Comparison of ENCODE assay signal across 18 cellular contexts in genomic region chr7:30853576-30853975, GRCh38. TPM values are rescaled to one million over a fixed set of nuclear protein-coding genes. Genes with fewer than 3 reads are reported as not detected.
DNase-seq lines count a peak whose midpoint lies in the region; ATAC-seq and TF ChIP-seq lines count a peak whose summit lies in the region.
"Had no signal": no experiment of that assay in that cellular context is flagged by ENCODE, and none has a peak within 500 bp of the region (broad histone marks: within the 10 kb centered on the region; RNA-seq: fewer than 3 reads in every experiment).

No MANE protein-coding gene starts in this region.

- H3K27me3 ChIP-seq in esophagus squamous epithelium (no peaks in the 10 kb centered on the region), neural progenitor cell (no peaks in the 10 kb centered on the region), transverse colon (no peaks in the 10 kb centered on the region)

- H2AFZ ChIP-seq in neural progenitor cell (replicated peaks), result no peak overlapping the region
- H2AFZ ChIP-seq: GM23338, PC-9 had no signal

- intact Hi-C loops in esophagus squamous epithelium (cut with DNase I) (no loop called here), transverse colon (cut with DNase I; ENCODE audit: low total_unique reads) (no loop called here)

- H3K9me3 ChIP-seq in esophagus squamous epithelium (no peaks in the 10 kb centered on the region), neural progenitor cell (ENCODE audit: low read depth) (no peaks in the 10 kb centered on the region), transverse colon (no peaks in the 10 kb centered on the region)

- no peaks in the 10 kb centered on the region for H3K36me3 Mint-ChIP-seq in neural progenitor cell

- no peak for TF ChIP-seq EP300 in transverse colon (IDR thresholded peaks at IDR 0.05; ENCODE audit: low read depth)

- H3K9me3 Mint-ChIP-seq in neural progenitor cell, result no peaks in the 10 kb centered on the region
- H3K9me3 Mint-ChIP-seq: GM23338 had no signal

- H3K4me1 ChIP-seq in esophagus squamous epithelium (peaks cover 0 to 42% (median 5%) of the 10 kb centered on the region in 3 donors), neural progenitor cell (peaks cover 21% of the 10 kb centered on the region), transverse colon (peaks cover 0 to 19% (median 2%) of the 10 kb centered on the region in 4 donors)

- no peaks in the 10 kb centered on the region for H4K20me1 ChIP-seq in neural progenitor cell (ENCODE audit: low read depth)

- no peak for ATAC-seq in HG03571 (IDR thresholded peaks at IDR 0.05; ENCODE audit: unreplicated experiment)
- ATAC-seq: GM12878 had no signal

- peaks cover 2% of the 10 kb centered on the region for H3K27me3 Mint-ChIP-seq in neural progenitor cell (ENCODE audit: insufficient read depth, low read depth)
- H3K27me3 Mint-ChIP-seq: CD4-positive, CD25-positive, alpha-beta regulatory T cell had no signal

- peak overlapping the region; percentile 68 to 89 (median 83) for H3K27ac ChIP-seq in esophagus squamous epithelium
- no peak overlapping the region for H3K27ac ChIP-seq in neural progenitor cell
- peak overlapping the region in 3 of 4 donors; percentile 71 to 84 (median 84) for H3K27ac ChIP-seq in transverse colon
- H3K27ac ChIP-seq: PC-9 had no signal

- peaks cover 26% of the 10 kb centered on the region for H3K4me1 Mint-ChIP-seq in neural progenitor cell
- H3K4me1 Mint-ChIP-seq: CD4-positive, CD25-positive, alpha-beta regulatory T cell had no signal

- H3K36me3 ChIP-seq in esophagus squamous epithelium, result no peaks in the 10 kb centered on the region
- H3K36me3 ChIP-seq in neural progenitor cell, result no peaks in the 10 kb centered on the region
- H3K36me3 ChIP-seq in transverse colon, result no peaks in the 10 kb centered on the region

- no peaks in the 10 kb centered on the region for H3F3A ChIP-seq in neural progenitor cell (ENCODE audit: low read depth)

- H3K79me2 ChIP-seq in neural progenitor cell (ENCODE audit: low read depth), result no peaks in the 10 kb centered on the region

- peak; percentile 43 for DNase-seq in dermis blood vessel endothelial cell
- no peak for DNase-seq in esophagus squamous epithelium (lab: John Stamatoyannopoulos, UW)
- no peak for DNase-seq in neural progenitor cell (ENCODE audit: low spot score)
- no peak for DNase-seq in transverse colon
- DNase-seq in cerebellar cortex (ENCODE audit: low spot score), result no peak
- DNase-seq in DMS79 treated with DMSO at 0.1 percent for 48 hours (lab: John Stamatoyannopoulos, UW), result no peak
- DNase-seq in NCI-H2227 treated with DMSO at 0.1 percent for 48 hours (lab: John Stamatoyannopoulos, UW), result no peak
- DNase-seq: CD4-positive, CD25-positive, alpha-beta regulatory T cell; GDM1; KBM-7; NCI-H146; NCI-H2081; NCI-H510A; NCI-H82; PC-9 had no signal

- H3K27ac Mint-ChIP-seq in neural progenitor cell, result peak overlapping the region; percentile 76
- H3K27ac Mint-ChIP-seq: CD4-positive, CD25-positive, alpha-beta regulatory T cell; GM23338 had no signal

- H3K4me3 ChIP-seq in esophagus squamous epithelium (no peak overlapping the region), neural progenitor cell (no peak overlapping the region), transverse colon (no peak overlapping the region)
- H3K4me3 ChIP-seq: GM12878, GM23338, PC-9 had no signal

- no peak overlapping the region for H3K9ac ChIP-seq in neural progenitor cell

- no peak for TF ChIP-seq CTCF in esophagus squamous epithelium (IDR thresholded peaks at IDR 0.05)
- no peak for TF ChIP-seq CTCF in neural progenitor cell (IDR thresholded peaks at IDR 0.05)
- TF ChIP-seq CTCF in transverse colon (IDR thresholded peaks at IDR 0.05), result no peak

- no peak for TF ChIP-seq POLR2A in esophagus squamous epithelium (IDR thresholded peaks at IDR 0.05)
- TF ChIP-seq POLR2A in transverse colon (IDR thresholded peaks at IDR 0.05), result no peak

- H3K4me2 ChIP-seq in neural progenitor cell, result peak overlapping the region; percentile 54
- H3K4me2 ChIP-seq: GM23338, PC-9 had no signal

- H3K4me3 Mint-ChIP-seq in neural progenitor cell, result no peak overlapping the region
- H3K4me3 Mint-ChIP-seq: CD4-positive, CD25-positive, alpha-beta regulatory T cell; GM23338 had no signal

- in situ Hi-C loops in transverse colon (cut with MboI; ENCODE audit: low pct_ligation_motif_present in 1 of 4, low pct_unique_long_range_greater_than_20kb in 1 of 4, low sequenced_read_pairs in 3 of 4), result no loop called here

- WGBS in esophagus squamous epithelium, 2 donors, result 79% methylated on average over 3 of the region's 3 CpGs; no CpG with 5 or more reads in 1 of the 2 donors
- WGBS in transverse colon (ENCODE audit: low coverage in 1 of 2), 2 donors, result 81% methylated on average over 3 of the region's 3 CpGs; no CpG with 5 or more reads in 1 of the 2 donors

RNA-seq across cellular contexts. Expression of gene AQP1, which starts 58.1 kb away (rescaled TPM):
- total RNA-seq in dermis blood vessel endothelial cell (9.2 and 147 TPM in 2 replicates), esophagus squamous epithelium (100 to 1,000 TPM in 1 of 4 donors, 10 to 100 TPM in 3; 14.9 to 159 (median 44.7) TPM), neural progenitor cell (ENCODE audit: low replicate concordance) (0.87 TPM in 1 of 2 replicates, not detected in the other), transverse colon (10 to 100 TPM; 21.3 to 98.3 (median 28.4) TPM)
